Comparison of ENCODE assay signal across 1 cellular context in genomic region chr19:35644206-35644986, GRCh38.
A peak's percentile ranks its signal among the peaks of the same experiment; 100 is the strongest.
TF ChIP-seq lines count a peak whose summit lies in the region.

No MANE protein-coding gene starts in this region.

TF ChIP-seq in K562, 482 proteins besides CTCF, POLR2A, EP300 and RAD21 (continues in another document):
- TF ChIP-seq CLOCK (CRISPR knock-in tag; IDR thresholded peaks at IDR 0.05; ENCODE audit: borderline replicate concordance) (no peak), ZKSCAN1 (IDR thresholded peaks at IDR 0.05; ENCODE audit: low read depth, low read length) (0 out of 2 replicates have a peak, but pooled peaks have one; percentile 34), PHB2 (IDR thresholded peaks at IDR 0.05; ENCODE audit: low read depth) (no peak), SRSF9 (IDR thresholded peaks at IDR 0.05; ENCODE audit: borderline replicate concordance, low read depth, low read length) (no peak), FOXM1 (IDR thresholded peaks at IDR 0.05; ENCODE audit: low read depth) (no peak), FOXM1 (CRISPR knock-in tag; IDR thresholded peaks at IDR 0.05; ENCODE audit: low read depth) (peak; percentile 86; the same call in 1 of the 2 replicates), ZNF507 (tag; conservative IDR thresholded peaks at IDR 0.05) (no peak), RBFOX2 (IDR thresholded peaks at IDR 0.05; ENCODE audit: low read depth, low read length) (peak; percentile 55; the same call in 1 of the 2 replicates), TOE1 (IDR thresholded peaks at IDR 0.05; ENCODE audit: borderline replicate concordance) (no peak), TOE1 (CRISPR knock-in tag; IDR thresholded peaks at IDR 0.05; ENCODE audit: borderline replicate concordance, low read depth) (0 out of 2 replicates have a peak, but pooled peaks have one; percentile 27), SLC30A9 (CRISPR knock-in tag; IDR thresholded peaks at IDR 0.05) (no peak), EP400 (IDR thresholded peaks at IDR 0.05) (0 out of 2 replicates have a peak, but pooled peaks have one; percentile 29), ZNF124 (CRISPR knock-in tag; IDR thresholded peaks at IDR 0.05) (no peak), TSC22D4 (tag; IDR thresholded peaks at IDR 0.05) (no peak), PHF20 (IDR thresholded peaks at IDR 0.05; ENCODE audit: partially characterized antibody) (peak; percentile 29), ZNF57 (CRISPR knock-in tag; IDR thresholded peaks at IDR 0.05) (no peak), FOXA1 (IDR thresholded peaks at IDR 0.05; ENCODE audit: borderline replicate concordance) (no peak), ZNF511 (CRISPR knock-in tag; IDR thresholded peaks at IDR 0.05) (no peak), SNIP1 (IDR thresholded peaks at IDR 0.05; ENCODE audit: low read depth) (no peak), NRF1 (conservative IDR thresholded peaks at IDR 0.05 in 1 of 2, IDR thresholded peaks at IDR 0.05 in 1 of 2) (peak; percentile 56 to 62), SIN3A (IDR thresholded peaks at IDR 0.05; ENCODE audit: borderline replicate concordance in 2 of 2, control insufficient read depth in 1 of 2, low read depth in 2 of 2, low read length in 2 of 2) (peak in 1 of 2 experiments; percentile 50; a peak in 1 of 4 replicates), ZNF324 (CRISPR knock-in tag; IDR thresholded peaks at IDR 0.05) (no peak), RBM22 (IDR thresholded peaks at IDR 0.05; ENCODE audit: low read depth, low read length, poor library complexity, severe bottlenecking) (no peak), POLR2B (IDR thresholded peaks at IDR 0.05; ENCODE audit: low read depth, partially characterized antibody) (peak; percentile 28)
- TF ChIP-seq, protein P1, sequence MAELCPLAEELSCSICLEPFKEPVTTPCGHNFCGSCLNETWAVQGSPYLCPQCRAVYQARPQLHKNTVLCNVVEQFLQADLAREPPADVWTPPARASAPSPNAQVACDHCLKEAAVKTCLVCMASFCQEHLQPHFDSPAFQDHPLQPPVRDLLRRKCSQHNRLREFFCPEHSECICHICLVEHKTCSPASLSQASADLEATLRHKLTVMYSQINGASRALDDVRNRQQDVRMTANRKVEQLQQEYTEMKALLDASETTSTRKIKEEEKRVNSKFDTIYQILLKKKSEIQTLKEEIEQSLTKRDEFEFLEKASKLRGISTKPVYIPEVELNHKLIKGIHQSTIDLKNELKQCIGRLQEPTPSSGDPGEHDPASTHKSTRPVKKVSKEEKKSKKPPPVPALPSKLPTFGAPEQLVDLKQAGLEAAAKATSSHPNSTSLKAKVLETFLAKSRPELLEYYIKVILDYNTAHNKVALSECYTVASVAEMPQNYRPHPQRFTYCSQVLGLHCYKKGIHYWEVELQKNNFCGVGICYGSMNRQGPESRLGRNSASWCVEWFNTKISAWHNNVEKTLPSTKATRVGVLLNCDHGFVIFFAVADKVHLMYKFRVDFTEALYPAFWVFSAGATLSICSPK (IDR thresholded peaks at IDR 0.05; ENCODE audit: borderline replicate concordance): 0 out of 2 replicates have a peak, but pooled peaks have one; percentile 70
- TF ChIP-seq, protein P2, sequence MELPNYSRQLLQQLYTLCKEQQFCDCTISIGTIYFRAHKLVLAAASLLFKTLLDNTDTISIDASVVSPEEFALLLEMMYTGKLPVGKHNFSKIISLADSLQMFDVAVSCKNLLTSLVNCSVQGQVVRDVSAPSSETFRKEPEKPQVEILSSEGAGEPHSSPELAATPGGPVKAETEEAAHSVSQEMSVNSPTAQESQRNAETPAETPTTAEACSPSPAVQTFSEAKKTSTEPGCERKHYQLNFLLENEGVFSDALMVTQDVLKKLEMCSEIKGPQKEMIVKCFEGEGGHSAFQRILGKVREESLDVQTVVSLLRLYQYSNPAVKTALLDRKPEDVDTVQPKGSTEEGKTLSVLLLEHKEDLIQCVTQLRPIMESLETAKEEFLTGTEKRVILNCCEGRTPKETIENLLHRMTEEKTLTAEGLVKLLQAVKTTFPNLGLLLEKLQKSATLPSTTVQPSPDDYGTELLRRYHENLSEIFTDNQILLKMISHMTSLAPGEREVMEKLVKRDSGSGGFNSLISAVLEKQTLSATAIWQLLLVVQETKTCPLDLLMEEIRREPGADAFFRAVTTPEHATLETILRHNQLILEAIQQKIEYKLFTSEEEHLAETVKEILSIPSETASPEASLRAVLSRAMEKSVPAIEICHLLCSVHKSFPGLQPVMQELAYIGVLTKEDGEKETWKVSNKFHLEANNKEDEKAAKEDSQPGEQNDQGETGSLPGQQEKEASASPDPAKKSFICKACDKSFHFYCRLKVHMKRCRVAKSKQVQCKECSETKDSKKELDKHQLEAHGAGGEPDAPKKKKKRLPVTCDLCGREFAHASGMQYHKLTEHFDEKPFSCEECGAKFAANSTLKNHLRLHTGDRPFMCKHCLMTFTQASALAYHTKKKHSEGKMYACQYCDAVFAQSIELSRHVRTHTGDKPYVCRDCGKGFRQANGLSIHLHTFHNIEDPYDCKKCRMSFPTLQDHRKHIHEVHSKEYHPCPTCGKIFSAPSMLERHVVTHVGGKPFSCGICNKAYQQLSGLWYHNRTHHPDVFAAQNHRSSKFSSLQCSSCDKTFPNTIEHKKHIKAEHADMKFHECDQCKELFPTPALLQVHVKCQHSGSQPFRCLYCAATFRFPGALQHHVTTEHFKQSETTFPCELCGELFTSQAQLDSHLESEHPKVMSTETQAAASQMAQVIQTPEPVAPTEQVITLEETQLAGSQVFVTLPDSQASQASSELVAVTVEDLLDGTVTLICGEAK (IDR thresholded peaks at IDR 0.05): peak; percentile 35; the same call in 1 of the 2 replicates
- TF ChIP-seq, protein P2 (CRISPR knock-in tag; IDR thresholded peaks at IDR 0.05): no peak
- TF ChIP-seq, protein P3, sequence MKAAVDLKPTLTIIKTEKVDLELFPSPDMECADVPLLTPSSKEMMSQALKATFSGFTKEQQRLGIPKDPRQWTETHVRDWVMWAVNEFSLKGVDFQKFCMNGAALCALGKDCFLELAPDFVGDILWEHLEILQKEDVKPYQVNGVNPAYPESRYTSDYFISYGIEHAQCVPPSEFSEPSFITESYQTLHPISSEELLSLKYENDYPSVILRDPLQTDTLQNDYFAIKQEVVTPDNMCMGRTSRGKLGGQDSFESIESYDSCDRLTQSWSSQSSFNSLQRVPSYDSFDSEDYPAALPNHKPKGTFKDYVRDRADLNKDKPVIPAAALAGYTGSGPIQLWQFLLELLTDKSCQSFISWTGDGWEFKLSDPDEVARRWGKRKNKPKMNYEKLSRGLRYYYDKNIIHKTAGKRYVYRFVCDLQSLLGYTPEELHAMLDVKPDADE (conservative IDR thresholded peaks at IDR 0.05; ENCODE audit: control insufficient read depth, low read depth, low read length): 0 out of 2 replicates have a peak, but pooled peaks have one; percentile 11
- TF ChIP-seq, protein P4, sequence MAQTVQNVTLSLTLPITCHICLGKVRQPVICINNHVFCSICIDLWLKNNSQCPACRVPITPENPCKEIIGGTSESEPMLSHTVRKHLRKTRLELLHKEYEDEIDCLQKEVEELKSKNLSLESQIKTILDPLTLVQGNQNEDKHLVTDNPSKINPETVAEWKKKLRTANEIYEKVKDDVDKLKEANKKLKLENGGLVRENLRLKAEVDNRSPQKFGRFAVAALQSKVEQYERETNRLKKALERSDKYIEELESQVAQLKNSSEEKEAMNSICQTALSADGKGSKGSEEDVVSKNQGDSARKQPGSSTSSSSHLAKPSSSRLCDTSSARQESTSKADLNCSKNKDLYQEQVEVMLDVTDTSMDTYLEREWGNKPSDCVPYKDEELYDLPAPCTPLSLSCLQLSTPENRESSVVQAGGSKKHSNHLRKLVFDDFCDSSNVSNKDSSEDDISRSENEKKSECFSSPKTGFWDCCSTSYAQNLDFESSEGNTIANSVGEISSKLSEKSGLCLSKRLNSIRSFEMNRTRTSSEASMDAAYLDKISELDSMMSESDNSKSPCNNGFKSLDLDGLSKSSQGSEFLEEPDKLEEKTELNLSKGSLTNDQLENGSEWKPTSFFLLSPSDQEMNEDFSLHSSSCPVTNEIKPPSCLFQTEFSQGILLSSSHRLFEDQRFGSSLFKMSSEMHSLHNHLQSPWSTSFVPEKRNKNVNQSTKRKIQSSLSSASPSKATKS (CRISPR knock-in tag; IDR thresholded peaks at IDR 0.05): no peak
- TF ChIP-seq, protein P5, sequence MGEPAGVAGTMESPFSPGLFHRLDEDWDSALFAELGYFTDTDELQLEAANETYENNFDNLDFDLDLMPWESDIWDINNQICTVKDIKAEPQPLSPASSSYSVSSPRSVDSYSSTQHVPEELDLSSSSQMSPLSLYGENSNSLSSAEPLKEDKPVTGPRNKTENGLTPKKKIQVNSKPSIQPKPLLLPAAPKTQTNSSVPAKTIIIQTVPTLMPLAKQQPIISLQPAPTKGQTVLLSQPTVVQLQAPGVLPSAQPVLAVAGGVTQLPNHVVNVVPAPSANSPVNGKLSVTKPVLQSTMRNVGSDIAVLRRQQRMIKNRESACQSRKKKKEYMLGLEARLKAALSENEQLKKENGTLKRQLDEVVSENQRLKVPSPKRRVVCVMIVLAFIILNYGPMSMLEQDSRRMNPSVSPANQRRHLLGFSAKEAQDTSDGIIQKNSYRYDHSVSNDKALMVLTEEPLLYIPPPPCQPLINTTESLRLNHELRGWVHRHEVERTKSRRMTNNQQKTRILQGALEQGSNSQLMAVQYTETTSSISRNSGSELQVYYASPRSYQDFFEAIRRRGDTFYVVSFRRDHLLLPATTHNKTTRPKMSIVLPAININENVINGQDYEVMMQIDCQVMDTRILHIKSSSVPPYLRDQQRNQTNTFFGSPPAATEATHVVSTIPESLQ (CRISPR knock-in tag; IDR thresholded peaks at IDR 0.05): peak; percentile 67; the same call in 1 of the 2 replicates
- TF ChIP-seq, protein P6, sequence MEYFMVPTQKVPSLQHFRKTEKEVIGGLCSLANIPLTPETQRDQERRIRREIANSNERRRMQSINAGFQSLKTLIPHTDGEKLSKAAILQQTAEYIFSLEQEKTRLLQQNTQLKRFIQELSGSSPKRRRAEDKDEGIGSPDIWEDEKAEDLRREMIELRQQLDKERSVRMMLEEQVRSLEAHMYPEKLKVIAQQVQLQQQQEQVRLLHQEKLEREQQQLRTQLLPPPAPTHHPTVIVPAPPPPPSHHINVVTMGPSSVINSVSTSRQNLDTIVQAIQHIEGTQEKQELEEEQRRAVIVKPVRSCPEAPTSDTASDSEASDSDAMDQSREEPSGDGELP (CRISPR knock-in tag; IDR thresholded peaks at IDR 0.05; ENCODE audit: borderline replicate concordance): peak; percentile 69
- TF ChIP-seq, protein P7, sequence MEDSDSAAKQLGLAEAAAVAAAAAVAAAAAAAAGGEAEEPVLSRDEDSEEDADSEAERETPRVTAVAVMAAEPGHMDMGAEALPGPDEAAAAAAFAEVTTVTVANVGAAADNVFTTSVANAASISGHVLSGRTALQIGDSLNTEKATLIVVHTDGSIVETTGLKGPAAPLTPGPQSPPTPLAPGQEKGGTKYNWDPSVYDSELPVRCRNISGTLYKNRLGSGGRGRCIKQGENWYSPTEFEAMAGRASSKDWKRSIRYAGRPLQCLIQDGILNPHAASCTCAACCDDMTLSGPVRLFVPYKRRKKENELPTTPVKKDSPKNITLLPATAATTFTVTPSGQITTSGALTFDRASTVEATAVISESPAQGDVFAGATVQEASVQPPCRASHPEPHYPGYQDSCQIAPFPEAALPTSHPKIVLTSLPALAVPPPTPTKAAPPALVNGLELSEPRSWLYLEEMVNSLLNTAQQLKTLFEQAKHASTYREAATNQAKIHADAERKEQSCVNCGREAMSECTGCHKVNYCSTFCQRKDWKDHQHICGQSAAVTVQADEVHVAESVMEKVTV (CRISPR knock-in tag; IDR thresholded peaks at IDR 0.05): no peak
- TF ChIP-seq, protein P8, sequence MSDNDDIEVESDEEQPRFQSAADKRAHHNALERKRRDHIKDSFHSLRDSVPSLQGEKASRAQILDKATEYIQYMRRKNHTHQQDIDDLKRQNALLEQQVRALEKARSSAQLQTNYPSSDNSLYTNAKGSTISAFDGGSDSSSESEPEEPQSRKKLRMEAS (CRISPR knock-in tag; IDR thresholded peaks at IDR 0.05): peak; percentile 77
